ENCODE assay signal across 8 cellular contexts in the genomic region with DNA sequence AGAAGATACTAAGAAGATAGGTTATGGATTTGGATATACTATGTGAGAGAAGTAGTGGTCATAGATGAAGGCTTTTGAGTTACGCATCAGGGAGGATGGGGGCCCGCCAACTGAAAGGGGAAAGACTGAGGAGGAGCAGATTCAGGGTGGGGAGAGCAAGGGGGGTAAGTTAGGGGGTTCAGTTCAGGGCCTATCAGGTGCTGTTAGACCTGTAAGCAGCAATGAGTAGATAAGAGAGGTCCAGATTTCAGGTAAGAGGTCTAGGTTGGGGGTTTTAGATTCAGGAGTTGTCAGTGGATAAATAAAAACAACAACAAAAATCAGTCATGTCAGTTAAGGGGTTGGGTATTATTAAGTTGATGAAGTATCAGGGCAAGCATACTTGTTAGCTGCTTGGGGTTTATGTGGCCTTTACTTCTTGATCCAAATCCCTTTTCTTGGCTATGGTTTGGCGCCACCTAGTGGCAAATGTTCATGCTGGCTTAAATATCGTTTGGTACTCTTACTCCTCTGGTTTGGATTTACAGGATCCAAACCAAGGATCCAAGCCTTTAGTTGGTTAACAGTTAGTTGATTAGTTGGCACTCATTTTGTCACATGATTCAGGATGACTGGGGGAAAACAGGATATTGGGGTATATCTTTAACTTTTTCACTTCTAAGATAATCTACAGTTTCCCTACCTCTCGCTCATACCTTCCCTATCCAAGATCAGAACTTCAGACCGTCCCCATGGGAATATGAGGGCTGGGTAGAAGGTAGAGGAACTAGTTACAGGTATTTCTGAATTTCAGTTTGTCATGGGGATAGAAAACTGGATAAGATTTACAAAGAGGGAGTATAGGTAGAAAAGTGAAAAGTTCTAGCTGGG.
A peak's percentile ranks its signal among the peaks of the same experiment; 100 is the strongest.
DNase-seq lines count a peak whose midpoint lies in the region; ATAC-seq and FAIRE-seq lines count a peak whose summit lies in the region.

No MANE protein-coding gene starts in this region.

- DNase-seq in D341Med (ENCODE audit: low spot score) (peak; percentile 67), HTR-8/SVneo (ENCODE audit: insufficient read length, low spot score) (peak; percentile 91), NOMO-1 treated with dmso at 0.1 percent for 144 hours (lab: John Stamatoyannopoulos, UW; ENCODE audit: unreplicated experiment) (peak; percentile 48), midbrain (lab: John Stamatoyannopoulos, UW) (peak; percentile 84)
- peak; percentile 47 to 86 (median 64) for DNase-seq in activated CD8-positive, alpha-beta memory T cell treated with anti-CD3 and anti-CD28 coated beads for 48 hours (ENCODE audit: low read depth in 2 of 3, low spot score in 2 of 3)
- peak; percentile 74 to 78 for DNase-seq in stimulated activated CD8-positive, alpha-beta memory T cell treated with anti-CD3 and anti-CD28 coated beads, Interleukin-4, amount 100 ng/mL, for 1 hour (ENCODE audit: low read depth in 2 of 2, low spot score in 1 of 2)

- no peak for ATAC-seq in HG02981 (IDR thresholded peaks at IDR 0.05; ENCODE audit: unreplicated experiment)

- peak; percentile 99 for FAIRE-seq in HTR-8/SVneo (lab: Jason Lieb, UNC)
- peak; percentile 84 for FAIRE-seq in endometrium (lab: Jason Lieb, UNC)
